In the genomic region with DNA sequence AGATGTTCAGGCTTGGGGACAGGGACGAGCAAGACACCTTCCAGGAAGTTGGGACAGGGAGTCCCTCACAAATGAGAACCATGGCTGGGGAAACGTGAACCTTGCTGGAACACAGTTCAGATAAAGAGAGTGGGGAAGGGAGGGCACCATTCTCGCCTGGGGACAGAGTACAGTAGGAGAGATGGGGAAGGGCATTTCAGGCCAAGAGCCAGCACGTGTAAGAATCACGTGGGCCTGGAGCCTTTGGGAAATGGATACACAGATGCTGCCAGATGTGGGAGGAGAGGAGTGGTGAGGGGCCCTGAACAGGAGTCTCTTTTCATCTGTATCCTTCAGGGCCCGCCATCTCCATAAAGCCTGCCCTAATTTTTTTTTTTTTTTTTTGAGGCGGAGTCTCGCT, we compare ENCODE assay signal across 14 cellular contexts. TPM values are rescaled to one million over a fixed set of nuclear protein-coding genes. Genes with fewer than 3 reads are reported as not detected.
DNase-seq lines count a peak whose midpoint lies in the region; ATAC-seq and TF ChIP-seq lines count a peak whose summit lies in the region.
"Had no signal": no experiment of that assay in that cellular context is flagged by ENCODE, and none has a peak within 500 bp of the region (broad histone marks: within the 10 kb centered on the region; RNA-seq: fewer than 3 reads in every experiment).

No MANE protein-coding gene starts in this region.

- WGBS in heart right ventricle, 2 donors, result 48 to 52% methylated on average over 8 of the region's 8 CpGs
- 40 to 72% methylated on average over 8 of the region's 8 CpGs for WGBS in sigmoid colon, 2 donors

- H3K27me3 ChIP-seq in RWPE2 (ENCODE audit: insufficient read depth, poor library complexity, severe bottlenecking), result no peaks in the 10 kb centered on the region
- H3K27me3 ChIP-seq in heart right ventricle, result no peaks in the 10 kb centered on the region
- H3K27me3 ChIP-seq in sigmoid colon, result no peaks in the 10 kb centered on the region

- DNase-seq in RWPE2 (ENCODE audit: low spot score) (no peak), heart right ventricle (no peak), sigmoid colon (peak; percentile 41), caudate nucleus (lab: John Stamatoyannopoulos, UW) (no peak)
- DNase-seq: C1 segment of cervical spinal cord; cortex of kidney; midbrain; NCI-H2029 treated with DMSO at 0.1 percent for 48 hours; NCI-H82; SHP77 treated with DMSO at 0.1 percent for 48 hours; stimulated activated CD4-positive, alpha-beta T cell treated with anti-CD3 and anti-CD28 coated beads, Interleukin-4, amount 100 ng/mL, for 4 hours; stimulated activated naive CD4-positive, alpha-beta T cell had no signal

- ATAC-seq in RWPE2 (ENCODE audit: low read depth) (no peak), heart right ventricle (peak; percentile 29 to 78 (median 70)), GM21526 (IDR thresholded peaks at IDR 0.05; ENCODE audit: low FRiP score, unreplicated experiment) (no peak), HG03439 (IDR thresholded peaks at IDR 0.05; ENCODE audit: unreplicated experiment) (no peak)

- no peak for TF ChIP-seq POLR2A in sigmoid colon (IDR thresholded peaks at IDR 0.05)

- no peak for TF ChIP-seq CTCF in RWPE2 (IDR thresholded peaks at IDR 0.05; ENCODE audit: poor library complexity, severe bottlenecking)
- TF ChIP-seq CTCF in heart right ventricle (IDR thresholded peaks at IDR 0.05), result no peak
- no peak for TF ChIP-seq CTCF in sigmoid colon (IDR thresholded peaks at IDR 0.05)

- H3K9me3 ChIP-seq in RWPE2 (ENCODE audit: severe bottlenecking), result no peaks in the 10 kb centered on the region
- no peaks in the 10 kb centered on the region for H3K9me3 ChIP-seq in heart right ventricle
- H3K9me3 ChIP-seq in sigmoid colon, result no peaks in the 10 kb centered on the region

- no peak overlapping the region for H3K4me3 ChIP-seq in RWPE2 (ENCODE audit: severe bottlenecking)
- H3K4me3 ChIP-seq in heart right ventricle, result no peak overlapping the region
- H3K4me3 ChIP-seq in sigmoid colon, result no peak overlapping the region

- no peak for TF ChIP-seq EP300 in sigmoid colon (IDR thresholded peaks at IDR 0.05)

- intact Hi-C loops in heart right ventricle (cut with DNase I) (loop anchor here in 1 of 10 donors (5.0 kb wide), 1 partner anchor 40 kb away; a partner anchor contains a TSS), sigmoid colon (cut with DNase I) (no loop called here)

- H3K27ac ChIP-seq in RWPE2 (ENCODE audit: poor library complexity, severe bottlenecking) (peak overlapping the region; percentile 75), heart right ventricle (peak overlapping the region in 8 of 10 donors; percentile 17 to 77 (median 64)), sigmoid colon (no peak overlapping the region), caudate nucleus (ENCODE audit: low read depth, low read length) (no peak overlapping the region)

- H3K36me3 ChIP-seq in RWPE2 (ENCODE audit: low read depth) (peaks cover 68% of the 10 kb centered on the region), heart right ventricle (peaks cover 0 to 79% (median 22%) of the 10 kb centered on the region in 9 donors), sigmoid colon (peaks cover 0 to 54% (median 7%) of the 10 kb centered on the region in 4 donors)

- H3K4me1 ChIP-seq in RWPE2 (ENCODE audit: insufficient read depth, poor library complexity, severe bottlenecking) (peaks cover 29% of the 10 kb centered on the region), heart right ventricle (peaks cover 7 to 47% (median 40%) of the 10 kb centered on the region in 9 donors), sigmoid colon (peaks cover 0 to 6% (median 0%) of the 10 kb centered on the region in 4 donors)

RNA-seq across cellular contexts. Expression of a gene that starts 13.7 kb away (rescaled TPM):
- 100 to 1,000 TPM; 192 to 246 (median 214) TPM for total RNA-seq in heart right ventricle
- 100 to 1,000 TPM; 546 to 569 TPM for polyA plus RNA-seq in heart right ventricle
- total RNA-seq in sigmoid colon, result 100 to 1,000 TPM; 129 to 163 (median 156) TPM
- polyA plus RNA-seq in sigmoid colon, result 100 to 1,000 TPM; 274 to 403 (median 280) TPM

RNA-seq across cellular contexts. Expression of a gene that starts 14.1 kb away (rescaled TPM):
- 100 to 1,000 TPM; 198 to 276 (median 228) TPM for total RNA-seq in heart right ventricle
- 100 to 1,000 TPM; 325 to 349 TPM for polyA plus RNA-seq in heart right ventricle
- 100 to 1,000 TPM; 201 to 249 (median 235) TPM for total RNA-seq in sigmoid colon
- 100 to 1,000 TPM; 207 to 457 (median 354) TPM for polyA plus RNA-seq in sigmoid colon

RNA-seq across cellular contexts. Expression of a gene that starts 14.3 kb away (rescaled TPM):
- total RNA-seq in heart right ventricle (10 to 100 TPM; 11.3 to 25.9 (median 18.5) TPM), sigmoid colon (10 to 100 TPM in 1 of 4 donors, 1 to 10 TPM in 3; 4.4 to 17.8 (median 9.6) TPM)
- polyA plus RNA-seq in heart right ventricle (10 to 100 TPM; 59.0 to 84.0 TPM), sigmoid colon (10 to 100 TPM; 21.3 to 50.7 (median 22.2) TPM)

RNA-seq across cellular contexts. Expression of a gene that starts 37.4 kb away (rescaled TPM):
- total RNA-seq in heart right ventricle, result 1 to 10 TPM; 2.7 to 9.2 (median 6.7) TPM
- polyA plus RNA-seq in heart right ventricle, result 10 to 100 TPM in 1 of 2 donors, 1 to 10 TPM in 1; 1.5 to 12.3 TPM
- total RNA-seq in sigmoid colon, result 10 to 100 TPM in 2 of 4 donors, 1 to 10 TPM in 2; 5.6 to 16.9 (median 10.5) TPM
- 1 to 10 TPM in 1 of 3 donors, under 1 TPM in 2; 0.23 to 1.8 (median 0.60) TPM for polyA plus RNA-seq in sigmoid colon

RNA-seq across cellular contexts. Expression of a gene that starts 41.1 kb away (rescaled TPM):
- total RNA-seq in heart right ventricle, result 100 to 1,000 TPM in 4 of 10 donors, 10 to 100 TPM in 6; 74.9 to 121 (median 91.9) TPM
- polyA plus RNA-seq in heart right ventricle, result 10 to 100 TPM; 38.8 to 45.1 TPM
- 100 to 1,000 TPM in 3 of 4 donors, 10 to 100 TPM in 1; 88.8 to 117 (median 108) TPM for total RNA-seq in sigmoid colon
- 100 to 1,000 TPM in 1 of 3 donors, 10 to 100 TPM in 2; 41.0 to 112 (median 62.5) TPM for polyA plus RNA-seq in sigmoid colon

Comparison
In these comparisons a context has a peak if more than half of its experiments do, and no peak if none do; other contexts are left out.
1. ATAC-seq: peak in heart right ventricle (8 of 8); none in RWPE2 (single experiment), GM21526 (single experiment) and HG03439 (single experiment).
2. H3K27ac ChIP-seq: peak in RWPE2 (single experiment) and heart right ventricle (8 of 10); none in sigmoid colon (0 of 4) and caudate nucleus (single experiment).